ENCODE assay signal across 27 cellular contexts in genomic region chr3:64381369-64381768, GRCh38.
"Had no signal": no experiment of that assay in that cellular context is flagged by ENCODE, and none has a peak within 500 bp of the region (broad histone marks: within the 10 kb centered on the region; RNA-seq: fewer than 3 reads in every experiment).

No MANE protein-coding gene starts in this region.

- H3K27me3 ChIP-seq: body of pancreas, breast epithelium, MG63, SJCRH30 had no signal

- ATAC-seq: activated CD8-positive, alpha-beta T cell treated with anti-CD3 and anti-CD28 coated beads for 36 hours; body of pancreas; Panc1 had no signal

- H3K36me3 ChIP-seq: breast epithelium, MG63, SJCRH30 had no signal

- H3K27ac Mint-ChIP-seq: activated CD4-positive, alpha-beta T cell treated with anti-CD3 and anti-CD28 coated beads, Interleukin-2, amount 10 ng/mL, durations not matched to agents 24 days and 14 days; activated CD8-positive, alpha-beta T cell treated with anti-CD3 and anti-CD28 coated beads for 36 hours; activated naive CD4-positive, alpha-beta T cell treated with anti-CD3 and anti-CD28 coated beads, Interleukin-2, amount 50 U/mL, for 24 hours; activated naive CD8-positive, alpha-beta T cell treated with anti-CD3 and anti-CD28 coated beads, Interleukin-2, amount 10 ng/mL, durations not matched to agents 7 days and 5 days; activated T-helper 2 cell treated with anti-CD3 and anti-CD28 coated beads, Interferon-gamma antibody, Interleukin-2, Interleukin-4, amounts not matched to agents 10 μg/mL and 5 μg/mL and 100 μg/mL, durations not matched to agents 14 hours and 24 hours and 36 hours; T-helper 2 cell treated with Interferon-gamma antibody and Interleukin-4, amounts not matched to agents 5 μg/mL and 100 μg/mL, for 36 hours had no signal

- H3K36me3 Mint-ChIP-seq: activated naive CD4-positive, alpha-beta T cell treated with anti-CD3 and anti-CD28 coated beads, Interleukin-2, amount 50 U/mL, for 24 hours; activated naive CD8-positive, alpha-beta T cell treated with anti-CD3 and anti-CD28 coated beads, Interleukin-2, amount 10 ng/mL, durations not matched to agents 7 days and 5 days had no signal

- H3K4me1 ChIP-seq: body of pancreas, breast epithelium, SJCRH30 had no signal

- H3K4me3 Mint-ChIP-seq: activated CD4-positive, alpha-beta T cell treated with anti-CD3 and anti-CD28 coated beads, Interleukin-2, amount 10 ng/mL, durations not matched to agents 24 days and 14 days; activated CD8-positive, alpha-beta T cell treated with anti-CD3 and anti-CD28 coated beads for 36 hours; activated naive CD4-positive, alpha-beta T cell treated with anti-CD3 and anti-CD28 coated beads, Interleukin-2, amount 50 U/mL, for 24 hours; activated naive CD8-positive, alpha-beta T cell treated with anti-CD3 and anti-CD28 coated beads, Interleukin-2, amount 10 ng/mL, durations not matched to agents 7 days and 5 days; T-helper 2 cell treated with Interferon-gamma antibody and Interleukin-4, amounts not matched to agents 5 μg/mL and 100 μg/mL, for 36 hours had no signal

- H3K9me3 ChIP-seq: breast epithelium, MG63, SJCRH30 had no signal

- H3K27me3 Mint-ChIP-seq: activated CD8-positive, alpha-beta T cell treated with anti-CD3 and anti-CD28 coated beads for 36 hours; activated naive CD8-positive, alpha-beta T cell treated with anti-CD3 and anti-CD28 coated beads, Interleukin-2, amount 10 ng/mL, durations not matched to agents 7 days and 5 days had no signal

- FAIRE-seq: astrocyte, TTC549 had no signal

- H3K4me3 ChIP-seq: body of pancreas, breast epithelium, MG63, SJCRH30, SK-N-MC had no signal

- DNase-seq: activated CD4-positive, alpha-beta T cell treated with anti-CD3 and anti-CD28 coated beads, Interleukin-2, amount 10 ng/mL, durations not matched to agents 24 days and 14 days; activated CD4-positive, alpha-beta T cell treated with anti-CD3 and anti-CD28 coated beads, Interleukin-2, amount 50 U/mL, for 4 hours; activated CD8-positive, alpha-beta T cell treated with anti-CD3 and anti-CD28 coated beads for 36 hours; activated gamma-delta T cell; activated naive CD4-positive, alpha-beta T cell treated with Interleukin-2 at 50 U/mL for 16 hours; activated naive CD8-positive, alpha-beta T cell treated with anti-CD3 and anti-CD28 coated beads, Interleukin-2, amount 10 ng/mL, durations not matched to agents 7 days and 5 days; activated T-cell treated with anti-CD3 and anti-CD28 coated beads, Interleukin-2, amount 50 U/mL, for 1 hour; body of pancreas; Kasumi-1; MG63; MV-4-11; NCI-H1092; NCI-H1436 treated with DMSO at 0.1 percent for 48 hours; NCI-H1694 treated with DMSO at 0.1 percent for 48 hours; NCI-H2029; NCI-H345; NCI-H524 treated with DMSO at 0.1 percent for 48 hours; SHP77; SJCRH30 had no signal

- H3K27ac ChIP-seq: body of pancreas, breast epithelium, SJCRH30, SK-N-MC had no signal

- H3K4me1 Mint-ChIP-seq: activated CD4-positive, alpha-beta T cell treated with anti-CD3 and anti-CD28 coated beads, Interleukin-2, amount 10 ng/mL, durations not matched to agents 24 days and 14 days; activated naive CD4-positive, alpha-beta T cell treated with anti-CD3 and anti-CD28 coated beads, Interleukin-2, amount 50 U/mL, for 24 hours; activated naive CD8-positive, alpha-beta T cell treated with anti-CD3 and anti-CD28 coated beads, Interleukin-2, amount 10 ng/mL, durations not matched to agents 7 days and 5 days had no signal
